ENCODE assay signal across 9 cellular contexts in genomic region chr19:1713170-1713569, GRCh38. TPM values are rescaled to one million over a fixed set of nuclear protein-coding genes. Genes with fewer than 3 reads are reported as not detected.
"Had no signal": no experiment of that assay in that cellular context is flagged by ENCODE, and none has a peak within 500 bp of the region (broad histone marks: within the 10 kb centered on the region; RNA-seq: fewer than 3 reads in every experiment).

No MANE protein-coding gene starts in this region.

- FAIRE-seq: G401.6, GM12878, GM12891, GM12892, GM18507, GM19239 had no signal

- ATAC-seq: GM12878 had no signal

- DNase-seq: GDM1, GF-D8 had no signal

- H3K4me3 ChIP-seq: GM12878 had no signal

RNA-seq across cellular contexts. Expression of gene ONECUT3, which starts 40.1 kb away (rescaled TPM):
- total RNA-seq: G401, GM12878 had no signal
- polyA plus RNA-seq: GM12878 had no signal
